In the genomic region with DNA sequence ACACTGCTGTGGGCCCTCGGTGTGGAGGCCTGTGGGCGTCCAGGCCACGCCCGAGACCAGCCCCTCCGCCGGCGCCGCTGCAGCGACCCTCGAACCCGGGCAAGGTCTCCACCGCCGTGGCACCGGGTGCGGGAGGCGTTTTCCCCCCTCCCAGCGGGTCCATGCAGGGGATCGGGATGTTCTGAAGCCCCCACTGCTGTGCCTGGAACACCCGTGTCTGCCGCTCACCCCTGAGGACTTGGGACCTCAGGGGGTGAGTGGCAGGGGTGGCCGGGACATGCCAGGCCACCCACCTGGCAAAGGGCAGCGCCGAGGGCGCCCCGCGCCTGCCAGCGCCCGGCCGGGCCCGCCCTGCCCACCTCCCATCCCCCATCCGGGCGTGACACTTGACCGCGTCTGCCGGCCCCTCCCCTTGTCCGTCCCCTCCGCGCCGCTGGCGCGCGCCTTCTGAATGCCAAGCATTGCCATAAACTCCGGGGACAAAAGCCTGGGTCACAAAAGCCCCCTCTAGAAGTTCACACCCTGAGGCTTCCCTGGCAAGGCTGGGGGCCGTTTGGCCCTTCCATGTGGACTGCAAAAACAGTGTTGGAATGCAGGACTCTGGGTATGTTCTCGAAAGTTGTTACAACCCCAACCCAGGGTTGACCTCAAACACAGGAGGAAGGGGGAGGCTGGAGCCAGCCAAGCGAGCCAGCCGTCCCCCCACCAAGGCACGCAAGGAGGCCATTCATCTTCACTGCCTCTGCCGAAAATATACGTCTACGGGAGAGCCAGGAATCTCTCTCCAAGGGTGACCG, we compare ENCODE assay signal across 9 cellular contexts. TPM values are rescaled to one million over a fixed set of nuclear protein-coding genes. Genes with fewer than 3 reads are reported as not detected.
A peak's percentile ranks its signal among the peaks of the same experiment; 100 is the strongest.
DNase-seq lines count a peak whose midpoint lies in the region; ATAC-seq, FAIRE-seq and TF ChIP-seq lines count a peak whose summit lies in the region.
"Had no signal": no experiment of that assay in that cellular context is flagged by ENCODE, and none has a peak within 500 bp of the region (broad histone marks: within the 10 kb centered on the region; RNA-seq: fewer than 3 reads in every experiment).

No MANE protein-coding gene starts in this region.

- no peaks in the 10 kb centered on the region for H3K27me3 Mint-ChIP-seq in MCF 10A (ENCODE audit: insufficient read depth, unreplicated experiment)

- peak overlapping the region; percentile 72 for H3K4me3 Mint-ChIP-seq in MCF 10A (ENCODE audit: unreplicated experiment)

- H3K4me1 Mint-ChIP-seq in MCF 10A (ENCODE audit: insufficient read depth, unreplicated experiment), result no peaks in the 10 kb centered on the region

- CTCF ChIA-PET in MCF 10A (lab: Yijun Ruan, JAX), result no interaction called here

- no peaks in the 10 kb centered on the region for H3K9me1 ChIP-seq in keratinocyte (ENCODE audit: control insufficient read depth, extremely low read depth, insufficient read depth, low read length)

- TF ChIP-seq POLR2A in spleen (IDR thresholded peaks at IDR 0.05), result no peak

- no peak for TF ChIP-seq CTCF in MCF 10A (IDR thresholded peaks at IDR 0.05; ENCODE audit: unreplicated experiment)
- TF ChIP-seq CTCF in keratinocyte (optimal IDR thresholded peaks at IDR 0.05 in 1 of 3, IDR thresholded peaks at IDR 0.05 in 1 of 3, conservative IDR thresholded peaks at IDR 0.05 in 1 of 3; ENCODE audit: extremely low read depth in 1 of 3, insufficient read depth in 2 of 3, low read length in 3 of 3), result no peak
- TF ChIP-seq CTCF in spleen (IDR thresholded peaks at IDR 0.05 in 8 of 11, conservative IDR thresholded peaks at IDR 0.05 in 3 of 11), result no peak

- H3K4me2 ChIP-seq in keratinocyte (ENCODE audit: control insufficient read depth, extremely low read depth, insufficient read depth, low read depth, low read length), result peak overlapping the region; percentile 65

- H3K27ac ChIP-seq in keratinocyte (ENCODE audit: control insufficient read depth, insufficient read depth, low read length) (peak overlapping the region; percentile 52), spleen (peak overlapping the region; percentile 80 to 95 (median 92))

- H3K4me3 ChIP-seq in keratinocyte (ENCODE audit: control insufficient read depth in 2 of 3, extremely low read depth in 1 of 3, insufficient read depth in 2 of 3, low read depth in 1 of 3, low read length in 3 of 3), result peak overlapping the region; percentile 48 to 60 (median 59)
- peak overlapping the region; percentile 33 to 81 (median 56) for H3K4me3 ChIP-seq in spleen

- ATAC-seq in HG02852 (IDR thresholded peaks at IDR 0.05; ENCODE audit: unreplicated experiment), result peak; percentile 30

- no peaks in the 10 kb centered on the region for H4K20me1 ChIP-seq in keratinocyte (ENCODE audit: control insufficient read depth, extremely low read depth, insufficient read depth, low read length)

- H3K9me3 ChIP-seq in keratinocyte (ENCODE audit: control insufficient read depth, low read depth, low read length), result no peaks in the 10 kb centered on the region
- peaks cover 0 to 2% (median 0%) of the 10 kb centered on the region in 8 donors for H3K9me3 ChIP-seq in spleen

- H3K27me3 ChIP-seq in keratinocyte (ENCODE audit: control insufficient read depth, extremely low read depth, insufficient read depth, low read length) (peaks cover 2% of the 10 kb centered on the region), spleen (replicated peaks in 1 of 7) (no peaks in the 10 kb centered on the region)

- H3K9me3 Mint-ChIP-seq in MCF 10A (ENCODE audit: unreplicated experiment), result no peaks in the 10 kb centered on the region

- WGBS in spleen, 5 donors, result 46 to 63% (median 53%) methylated on average over 18 to 52 of the region's 52 CpGs

- peak overlapping the region; percentile 80 for H3K9ac ChIP-seq in keratinocyte (ENCODE audit: control insufficient read depth, extremely low read depth, insufficient read depth, low read length)

- dilution Hi-C loops in keratinocyte (cut with MboI; ENCODE audit: extremely low pct_ligation_motif_present, low sequenced_read_pairs), result no loop called here

- no peak for FAIRE-seq in keratinocyte (lab: Jason Lieb, UNC)
- FAIRE-seq: islet of Langerhans had no signal

- H3K4me1 ChIP-seq in keratinocyte (ENCODE audit: control insufficient read depth, extremely low read depth, insufficient read depth, low read length) (peaks cover 7% of the 10 kb centered on the region), spleen (peaks cover 0 to 55% (median 13%) of the 10 kb centered on the region in 6 donors)

- peak; percentile 26 to 69 (median 51) for DNase-seq in NCI-H1417 (lab: John Stamatoyannopoulos, UW)
- no peak for DNase-seq in NCI-H1417 treated with DMSO at 0.1 percent for 48 hours (lab: John Stamatoyannopoulos, UW)
- peak; percentile 42 for DNase-seq in RKO (ENCODE audit: low spot score)
- DNase-seq in MCF 10A (ENCODE audit: unreplicated experiment), result peak; percentile 29
- DNase-seq in keratinocyte (ENCODE audit: low read depth, low spot score), result no peak
- DNase-seq in spleen, result peak; percentile 90
- no peak for DNase-seq in T1000 (lab: John Stamatoyannopoulos, UW)

- H3K36me3 Mint-ChIP-seq in MCF 10A (ENCODE audit: insufficient read depth, unreplicated experiment), result no peaks in the 10 kb centered on the region

- intact Hi-C loops in MCF 10A (cut with micrococcal nuclease) (no loop called here), spleen (cut with DNase I; ENCODE audit: low total_unique reads) (no loop called here)

- H3K79me2 ChIP-seq in keratinocyte (ENCODE audit: control insufficient read depth, insufficient read depth, low read length), result peaks cover 21% of the 10 kb centered on the region

- POLR2A ChIA-PET in MCF 10A (lab: Yijun Ruan, JAX), result interaction anchor here (0.6 to 1.6 kb wide), 5 partner anchors 10 to 460 kb away, joined by 3 to 8 read pairs (median 4); no protein-coding TSS in a partner anchor

- BruUV-seq in MCF 10A (replicated peaks; lab: Mats Ljungman, UMichigan), result TSS peak; percentile 55

- no peaks in the 10 kb centered on the region for H3K36me3 ChIP-seq in keratinocyte (ENCODE audit: control insufficient read depth in 2 of 2, extremely low read depth in 1 of 2, insufficient read depth in 2 of 2, low read length in 2 of 2)
- H3K36me3 ChIP-seq in spleen, result no peaks in the 10 kb centered on the region

- peak overlapping the region; percentile 38 for H2AFZ ChIP-seq in keratinocyte (ENCODE audit: control insufficient read depth, low read length)

- H3K27ac Mint-ChIP-seq in MCF 10A (ENCODE audit: low read depth, unreplicated experiment), result no peak overlapping the region

RNA-seq across cellular contexts. Expression of gene KCNQ1OT1, which starts 0.8 kb away (rescaled TPM):
- total RNA-seq in MCF 10A (2022) (1.3 and 1.7 TPM in 2 replicates), spleen (1 to 10 TPM in 6 of 7 donors, under 1 TPM in 1; 0.87 to 3.1 (median 2.1) TPM)
- polyA plus RNA-seq in keratinocyte (0.01 to 0.07 TPM (median 0.06 TPM) in 3 replicates), spleen (under 1 TPM; 0.02 to 0.16 (median 0.02) TPM)
- 0.41 TPM for polyA plus RNA-seq in keratinocyte (2011; ENCODE audit: low read depth)
- polyA plus RNA-seq in keratinocyte (2011; cell fraction: cytosol; rRNA removed), result under 0.01 TPM in 1 of 2 replicates, not detected in the other
- polyA plus RNA-seq in keratinocyte (2011; cell fraction: nucleus; rRNA removed), result 0.29 and 0.35 TPM in 2 replicates
- polyA plus RNA-seq in keratinocyte (2012; ENCODE audit: low replicate concordance), result 0.02 and 0.23 TPM in 2 replicates
- polyA minus RNA-seq in keratinocyte, result 0.59 to 1.4 TPM (median 1.1 TPM) in 3 replicates
- polyA minus RNA-seq in keratinocyte (2011; cell fraction: cytosol; rRNA and poly(A)+ RNA removed), result under 0.01 TPM
- polyA minus RNA-seq in keratinocyte (2011; cell fraction: nucleus; rRNA and poly(A)+ RNA removed), result 1.1 and 2.1 TPM in 2 replicates

Comparison
In these comparisons a context has a peak if more than half of its experiments do, and no peak if none do; other contexts are left out.
1. DNase-seq: peak in NCI-H1417 (3 of 3), RKO (single experiment), MCF 10A (single experiment) and spleen (single experiment); none in NCI-H1417 treated with DMSO at 0.1 percent for 48 hours (single experiment), keratinocyte (single experiment) and T1000 (single experiment).